2 cellular contexts compared by ENCODE assay signal in the genomic region with DNA sequence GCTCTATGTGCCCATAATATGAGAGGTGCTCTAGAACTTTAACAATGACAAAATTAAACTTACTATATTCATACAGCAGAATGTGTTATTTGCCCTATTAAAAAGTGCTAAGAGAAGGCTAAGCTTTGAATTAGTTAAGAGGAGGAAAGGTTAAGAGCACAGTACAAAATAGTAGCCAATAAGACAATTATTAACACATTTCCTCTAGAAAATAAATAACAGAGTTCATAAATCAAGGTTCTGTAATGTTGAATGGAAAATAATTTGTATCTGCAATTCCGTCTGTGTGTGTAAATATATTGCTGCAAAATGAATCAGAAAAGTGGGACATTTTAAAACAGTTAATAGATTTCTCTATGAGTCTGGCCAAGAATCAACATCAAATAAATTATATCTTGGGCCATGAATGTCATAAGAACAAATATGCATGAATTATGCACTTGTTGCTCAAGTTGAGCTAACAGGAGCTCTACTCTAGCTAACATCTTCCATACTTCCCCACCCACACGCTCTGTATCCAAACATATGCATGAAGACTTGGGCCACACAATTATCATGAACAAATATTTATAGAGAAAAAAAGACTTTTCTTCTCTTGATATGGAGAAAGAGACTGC.
TF ChIP-seq lines count a peak whose summit lies in the region.

No MANE protein-coding gene starts in this region.

TF ChIP-seq in liver, 16 proteins besides CTCF, POLR2A, EP300 and RAD21:
- TF ChIP-seq, protein P1, sequence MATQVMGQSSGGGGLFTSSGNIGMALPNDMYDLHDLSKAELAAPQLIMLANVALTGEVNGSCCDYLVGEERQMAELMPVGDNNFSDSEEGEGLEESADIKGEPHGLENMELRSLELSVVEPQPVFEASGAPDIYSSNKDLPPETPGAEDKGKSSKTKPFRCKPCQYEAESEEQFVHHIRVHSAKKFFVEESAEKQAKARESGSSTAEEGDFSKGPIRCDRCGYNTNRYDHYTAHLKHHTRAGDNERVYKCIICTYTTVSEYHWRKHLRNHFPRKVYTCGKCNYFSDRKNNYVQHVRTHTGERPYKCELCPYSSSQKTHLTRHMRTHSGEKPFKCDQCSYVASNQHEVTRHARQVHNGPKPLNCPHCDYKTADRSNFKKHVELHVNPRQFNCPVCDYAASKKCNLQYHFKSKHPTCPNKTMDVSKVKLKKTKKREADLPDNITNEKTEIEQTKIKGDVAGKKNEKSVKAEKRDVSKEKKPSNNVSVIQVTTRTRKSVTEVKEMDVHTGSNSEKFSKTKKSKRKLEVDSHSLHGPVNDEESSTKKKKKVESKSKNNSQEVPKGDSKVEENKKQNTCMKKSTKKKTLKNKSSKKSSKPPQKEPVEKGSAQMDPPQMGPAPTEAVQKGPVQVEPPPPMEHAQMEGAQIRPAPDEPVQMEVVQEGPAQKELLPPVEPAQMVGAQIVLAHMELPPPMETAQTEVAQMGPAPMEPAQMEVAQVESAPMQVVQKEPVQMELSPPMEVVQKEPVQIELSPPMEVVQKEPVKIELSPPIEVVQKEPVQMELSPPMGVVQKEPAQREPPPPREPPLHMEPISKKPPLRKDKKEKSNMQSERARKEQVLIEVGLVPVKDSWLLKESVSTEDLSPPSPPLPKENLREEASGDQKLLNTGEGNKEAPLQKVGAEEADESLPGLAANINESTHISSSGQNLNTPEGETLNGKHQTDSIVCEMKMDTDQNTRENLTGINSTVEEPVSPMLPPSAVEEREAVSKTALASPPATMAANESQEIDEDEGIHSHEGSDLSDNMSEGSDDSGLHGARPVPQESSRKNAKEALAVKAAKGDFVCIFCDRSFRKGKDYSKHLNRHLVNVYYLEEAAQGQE (IDR thresholded peaks at IDR 0.05), result no peak
- no peak for TF ChIP-seq NR2F2 (IDR thresholded peaks at IDR 0.05)
- TF ChIP-seq RXRA (IDR thresholded peaks at IDR 0.05), result peak; percentile 58 to 63
- TF ChIP-seq SP1 (IDR thresholded peaks at IDR 0.05), result peak; percentile 83
- TF ChIP-seq FOXA1 (IDR thresholded peaks at IDR 0.05), result peak; percentile 46
- peak; percentile 24 to 67 for TF ChIP-seq EGR1 (IDR thresholded peaks at IDR 0.05; ENCODE audit: low read depth in 2 of 2)
- no peak for TF ChIP-seq GABPA (IDR thresholded peaks at IDR 0.05 in 1 of 2, conservative IDR thresholded peaks at IDR 0.05 in 1 of 2)
- TF ChIP-seq, protein P2, sequence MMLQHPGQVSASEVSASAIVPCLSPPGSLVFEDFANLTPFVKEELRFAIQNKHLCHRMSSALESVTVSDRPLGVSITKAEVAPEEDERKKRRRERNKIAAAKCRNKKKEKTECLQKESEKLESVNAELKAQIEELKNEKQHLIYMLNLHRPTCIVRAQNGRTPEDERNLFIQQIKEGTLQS (IDR thresholded peaks at IDR 0.05), result no peak
- no peak for TF ChIP-seq HNF4G (IDR thresholded peaks at IDR 0.05)
- peak; percentile 43 to 63 for TF ChIP-seq JUND (IDR thresholded peaks at IDR 0.05)
- peak; percentile 29 for TF ChIP-seq ZBTB33 (IDR thresholded peaks at IDR 0.05)
- no peak for TF ChIP-seq TAF1 (conservative IDR thresholded peaks at IDR 0.05)
- TF ChIP-seq MAX (IDR thresholded peaks at IDR 0.05), result peak; percentile 28
- peak; percentile 23 for TF ChIP-seq YY1 (IDR thresholded peaks at IDR 0.05)
- TF ChIP-seq HNF4A (conservative IDR thresholded peaks at IDR 0.05), result peak; percentile 74
- TF ChIP-seq FOXA2 (IDR thresholded peaks at IDR 0.05), result peak; percentile 61

TF ChIP-seq in HepG2, 621 proteins besides CTCF, POLR2A, EP300 and RAD21:
- TF ChIP-seq ZNF766 (CRISPR knock-in tag; IDR thresholded peaks at IDR 0.05; ENCODE audit: borderline replicate concordance) (no peak), ZNF10 (CRISPR knock-in tag; IDR thresholded peaks at IDR 0.05; ENCODE audit: borderline replicate concordance, low read depth) (no peak), CHCHD3 (CRISPR knock-in tag; IDR thresholded peaks at IDR 0.05) (no peak)
